ENCODE assay signal across 12 cellular contexts in the genomic region with DNA sequence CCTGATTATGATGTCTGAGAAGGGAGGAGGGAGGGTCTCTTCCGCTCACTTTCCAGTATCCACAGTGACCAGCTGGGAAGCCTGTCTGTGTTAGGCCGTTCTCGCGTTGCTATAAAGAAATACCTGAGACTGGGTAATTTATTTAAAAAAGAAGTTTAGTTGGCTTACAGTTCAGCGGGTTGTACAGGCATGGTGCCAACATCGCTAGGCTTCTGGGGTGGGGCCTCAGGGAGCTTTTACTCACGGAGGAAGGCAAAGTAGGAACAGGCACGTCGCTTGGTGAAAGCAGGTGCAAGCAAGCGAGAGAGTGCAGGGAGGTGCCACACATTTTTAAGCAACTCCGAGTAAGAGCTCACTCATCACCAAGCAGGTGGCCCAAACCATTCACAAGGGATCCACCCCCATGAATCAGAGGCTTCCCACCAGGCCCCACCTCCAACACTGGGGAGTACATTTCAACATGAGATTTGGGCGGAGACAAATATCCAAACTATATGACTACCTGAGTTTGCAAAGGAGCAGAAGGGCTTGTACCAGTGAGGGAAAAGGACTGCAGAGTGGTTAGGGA.
DNase-seq lines count a peak whose midpoint lies in the region; TF ChIP-seq lines count a peak whose summit lies in the region.
"Had no signal": no experiment of that assay in that cellular context is flagged by ENCODE, and none has a peak within 500 bp of the region (broad histone marks: within the 10 kb centered on the region; RNA-seq: fewer than 3 reads in every experiment).

No MANE protein-coding gene starts in this region.

- intact Hi-C loops in activated naive CD4-positive, alpha-beta T cell treated with anti-CD3 and anti-CD28 coated beads for 36 hours (cut with micrococcal nuclease), result no loop called here
- intact Hi-C loops in esophagus muscularis mucosa (cut with DNase I), result loop anchor here (5.0 kb wide), 1 partner anchor 50 kb away; no protein-coding TSS in a partner anchor

- no peak overlapping the region for H3K4me3 ChIP-seq in esophagus muscularis mucosa
- H3K4me3 ChIP-seq: tibial artery had no signal

- H3K4me1 ChIP-seq in esophagus muscularis mucosa, result peaks cover 23 to 30% (median 26%) of the 10 kb centered on the region in 4 donors

- no peaks in the 10 kb centered on the region for H3K27me3 ChIP-seq in esophagus muscularis mucosa
- H3K27me3 ChIP-seq: tibial artery had no signal

- no peaks in the 10 kb centered on the region for H3K9me3 ChIP-seq in esophagus muscularis mucosa
- H3K9me3 ChIP-seq: tibial artery had no signal

- CTCF ChIA-PET in activated naive CD4-positive, alpha-beta T cell treated with anti-CD3 and anti-CD28 coated beads for 36 hours (lab: Charles Lee), result interaction anchor here (1.3 to 1.9 kb wide), 3 partner anchors 9 to 364 kb away, joined by 4 to 5 read pairs (median 5); no protein-coding TSS in a partner anchor

- no peaks in the 10 kb centered on the region for H3K36me3 Mint-ChIP-seq in activated naive CD4-positive, alpha-beta T cell treated with anti-CD3 and anti-CD28 coated beads for 36 hours (ENCODE audit: low read depth)
- no peaks in the 10 kb centered on the region for H3K36me3 Mint-ChIP-seq in chondrocyte (ENCODE audit: low read depth)

- H3K27ac Mint-ChIP-seq in activated naive CD4-positive, alpha-beta T cell treated with anti-CD3 and anti-CD28 coated beads for 36 hours, result peak overlapping the region; percentile 78
- H3K27ac Mint-ChIP-seq in chondrocyte (ENCODE audit: unreplicated experiment), result no peak overlapping the region

- H3K27ac ChIP-seq in esophagus muscularis mucosa (replicated peaks in 1 of 4), result no peak overlapping the region
- H3K27ac ChIP-seq: tibial artery had no signal

- no peaks in the 10 kb centered on the region for H3K27me3 Mint-ChIP-seq in activated naive CD4-positive, alpha-beta T cell treated with anti-CD3 and anti-CD28 coated beads for 36 hours (ENCODE audit: low read depth)
- H3K27me3 Mint-ChIP-seq in chondrocyte (ENCODE audit: low read depth), result no peaks in the 10 kb centered on the region
- H3K27me3 Mint-ChIP-seq: B cell, progenitor cell of endocrine pancreas had no signal

- TF ChIP-seq EP300 in esophagus muscularis mucosa (IDR thresholded peaks at IDR 0.05), result no peak

- no peaks in the 10 kb centered on the region for H3K36me3 ChIP-seq in esophagus muscularis mucosa
- H3K36me3 ChIP-seq: tibial artery had no signal

- peak; percentile 83 for DNase-seq in activated naive CD4-positive, alpha-beta T cell treated with anti-CD3 and anti-CD28 coated beads for 36 hours
- no peak for DNase-seq in activated naive CD4-positive, alpha-beta T cell (lab: John Stamatoyannopoulos, UW)
- DNase-seq in NCI-H510A treated with DMSO at 0.1 percent for 48 hours (lab: John Stamatoyannopoulos, UW), result peak; percentile 74
- DNase-seq in chondrocyte (ENCODE audit: low spot score), result peak; percentile 22
- DNase-seq in stimulated activated CD8-positive, alpha-beta memory T cell treated with anti-CD3 and anti-CD28 coated beads, Interleukin-4, amount 100 ng/mL, for 48 hours, result peak; percentile 48
- no peak for DNase-seq in NCI-H82 (lab: John Stamatoyannopoulos, UW)
- DNase-seq in esophagus muscularis mucosa (ENCODE audit: extremely low spot score), result no peak
- DNase-seq in anterior cingulate cortex (lab: John Stamatoyannopoulos, UW), result no peak
- DNase-seq: NCI-H1930 had no signal

- TF ChIP-seq CTCF in chondrocyte (IDR thresholded peaks at IDR 0.05) (no peak), esophagus muscularis mucosa (IDR thresholded peaks at IDR 0.05) (no peak)

- no peaks in the 10 kb centered on the region for H3K9me3 Mint-ChIP-seq in activated naive CD4-positive, alpha-beta T cell treated with anti-CD3 and anti-CD28 coated beads for 36 hours
- no peaks in the 10 kb centered on the region for H3K9me3 Mint-ChIP-seq in chondrocyte (ENCODE audit: low read depth)

- 86% methylated on average over 12 of the region's 12 CpGs for WGBS in esophagus muscularis mucosa

- peaks cover 62% of the 10 kb centered on the region for H3K4me1 Mint-ChIP-seq in activated naive CD4-positive, alpha-beta T cell treated with anti-CD3 and anti-CD28 coated beads for 36 hours (ENCODE audit: low read depth)
- peaks cover 17% of the 10 kb centered on the region for H3K4me1 Mint-ChIP-seq in chondrocyte (ENCODE audit: low read depth)

- TF ChIP-seq POLR2A in esophagus muscularis mucosa (IDR thresholded peaks at IDR 0.05; ENCODE audit: low read depth), result no peak

- H3K4me3 Mint-ChIP-seq in activated naive CD4-positive, alpha-beta T cell treated with anti-CD3 and anti-CD28 coated beads for 36 hours, result peak overlapping the region; percentile 38
- H3K4me3 Mint-ChIP-seq in chondrocyte (ENCODE audit: unreplicated experiment), result no peak overlapping the region
- H3K4me3 Mint-ChIP-seq: B cell had no signal

Comparison
In these comparisons a context has a peak if more than half of its experiments do, and no peak if none do; other contexts are left out.
1. DNase-seq: peak in activated naive CD4-positive, alpha-beta T cell treated with anti-CD3 and anti-CD28 coated beads for 36 hours (single experiment), NCI-H510A treated with DMSO at 0.1 percent for 48 hours (single experiment), chondrocyte (single experiment) and stimulated activated CD8-positive, alpha-beta memory T cell treated with anti-CD3 and anti-CD28 coated beads, Interleukin-4, amount 100 ng/mL, for 48 hours (single experiment); none in activated naive CD4-positive, alpha-beta T cell (0 of 4), NCI-H82 (single experiment), esophagus muscularis mucosa (single experiment) and anterior cingulate cortex (0 of 58).